Comparison of ENCODE assay signal across 19 cellular contexts in genomic region chr9:118104385-118104784, GRCh38.
"Had no signal": no experiment of that assay in that cellular context is flagged by ENCODE, and none has a peak within 500 bp of the region (broad histone marks: within the 10 kb centered on the region; RNA-seq: fewer than 3 reads in every experiment).

No MANE protein-coding gene starts in this region.

- H3K27me3 ChIP-seq: SJSA1 had no signal

- H3K4me1 ChIP-seq: SJSA1 had no signal

- H3K4me3 ChIP-seq: SJSA1, SK-N-MC had no signal

- H3K9me3 ChIP-seq: SJSA1 had no signal

- H3K36me3 ChIP-seq: SJSA1 had no signal

- DNase-seq: KBM-7, MV-4-11, NCI-H1092, NCI-H1105 treated with DMSO at 0.1 percent for 48 hours, NCI-H1417 treated with DMSO at 0.1 percent for 48 hours, NCI-H146, NCI-H1694 treated with DMSO at 0.1 percent for 48 hours, NCI-H1930, NCI-H2081, NCI-H345, NCI-H446 treated with DMSO at 0.1 percent for 48 hours, NCI-H510A treated with DMSO at 0.1 percent for 48 hours, NCI-H82, Right ventricle myocardium superior, RPMI8226, SIG-M5, T-helper 2 cell had no signal

- H3K27ac ChIP-seq: SJSA1, SK-N-MC had no signal
